1 cellular context compared by ENCODE assay signal in genomic region chr11:132125855-132126841, GRCh38.
TF ChIP-seq lines count a peak whose summit lies in the region.

No MANE protein-coding gene starts in this region.

TF ChIP-seq in GM12878, 131 proteins besides CTCF, POLR2A, EP300 and RAD21 (continued from another document):
- TF ChIP-seq ZNF687 (IDR thresholded peaks at IDR 0.05) (no peak), CEBPB (IDR thresholded peaks at IDR 0.05; ENCODE audit: borderline replicate concordance in 1 of 2, low read depth in 2 of 2, low read length in 2 of 2) (no peak), POU2F2 (IDR thresholded peaks at IDR 0.05; ENCODE audit: borderline replicate concordance, low read depth, low read length) (no peak), FOXK2 (IDR thresholded peaks at IDR 0.05) (no peak), EGR1 (IDR thresholded peaks at IDR 0.05; ENCODE audit: borderline replicate concordance in 1 of 2, low read depth in 2 of 2, low read length in 2 of 2) (no peak)
